In the genomic region with DNA sequence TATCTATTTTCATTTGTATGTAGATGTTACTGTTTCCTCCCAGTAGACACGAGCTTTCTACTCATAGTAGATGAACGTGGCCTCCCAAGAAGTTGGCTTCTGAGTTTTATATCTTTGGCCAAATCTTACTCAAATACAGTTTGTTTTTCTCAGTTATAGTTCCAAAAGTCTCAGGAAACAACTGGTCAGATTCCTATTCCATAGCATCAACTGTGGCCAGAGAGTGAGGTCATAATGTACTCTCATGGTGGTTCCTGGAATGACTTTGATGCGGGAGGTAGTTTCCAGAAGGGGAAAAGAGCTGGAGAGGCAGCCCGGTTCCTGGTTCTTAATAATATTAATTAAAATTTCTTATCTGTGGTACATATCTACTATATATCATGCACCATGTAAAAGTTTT, we compare ENCODE assay signal across 16 cellular contexts.
DNase-seq lines count a peak whose midpoint lies in the region; ATAC-seq, FAIRE-seq and TF ChIP-seq lines count a peak whose summit lies in the region.
"Had no signal": no experiment of that assay in that cellular context is flagged by ENCODE, and none has a peak within 500 bp of the region (broad histone marks: within the 10 kb centered on the region; RNA-seq: fewer than 3 reads in every experiment).

No MANE protein-coding gene starts in this region.

- H3K79me2 ChIP-seq in astrocyte (ENCODE audit: insufficient read depth, low read length) (no peaks in the 10 kb centered on the region), trophoblast cell (ENCODE audit: control insufficient read depth, insufficient read depth, low read length, poor library complexity) (no peaks in the 10 kb centered on the region)

- H3K9me3 ChIP-seq in astrocyte (ENCODE audit: insufficient read depth, low read depth, low read length) (no peaks in the 10 kb centered on the region), trophoblast cell (ENCODE audit: insufficient read depth, low read depth, low read length) (no peaks in the 10 kb centered on the region)
- H3K9me3 ChIP-seq: BLaER1 treated with 17β-estradiol and CSF1 and Interleukin-3, amounts not matched to agents 10 nM and 100 nM had no signal

- no peak overlapping the region for H3K27ac Mint-ChIP-seq in astrocyte (ENCODE audit: unreplicated experiment)
- H3K27ac Mint-ChIP-seq: B cell; CD8-positive, alpha-beta T cell; H9 had no signal

- H3K4me2 ChIP-seq in astrocyte (ENCODE audit: low read length) (no peak overlapping the region), trophoblast cell (ENCODE audit: low read length) (no peak overlapping the region)
- H3K4me2 ChIP-seq: BLaER1 treated with 17β-estradiol and CSF1 and Interleukin-3, amounts not matched to agents 10 nM and 100 nM had no signal

- no peak for ATAC-seq in GM21423 (IDR thresholded peaks at IDR 0.05; ENCODE audit: unreplicated experiment)
- ATAC-seq: CD8-positive, alpha-beta T cell had no signal

- no peak overlapping the region for H2BK5ac ChIP-seq in trophoblast cell (ENCODE audit: low read depth, low read length, poor library complexity)

- no peak overlapping the region for H3K4me3 Mint-ChIP-seq in astrocyte (ENCODE audit: unreplicated experiment)
- H3K4me3 Mint-ChIP-seq: B cell; CD8-positive, alpha-beta T cell; H9 had no signal

- H2BK12ac ChIP-seq in trophoblast cell (ENCODE audit: low read length), result no peak overlapping the region

- no peak overlapping the region for H4K8ac ChIP-seq in trophoblast cell (ENCODE audit: low read depth, low read length)

- peaks cover 2% of the 10 kb centered on the region for H3K4me1 Mint-ChIP-seq in astrocyte (ENCODE audit: low read depth, unreplicated experiment)
- H3K4me1 Mint-ChIP-seq: B cell, H9 had no signal

- no peak for TF ChIP-seq CTCF in astrocyte (IDR thresholded peaks at IDR 0.05; ENCODE audit: insufficient read depth, low read depth, low read length)
- TF ChIP-seq CTCF in fibroblast of pulmonary artery (IDR thresholded peaks at IDR 0.05; ENCODE audit: low read length, missing control alignments), result no peak
- no peak for TF ChIP-seq CTCF in RWPE1 (conservative IDR thresholded peaks at IDR 0.05; ENCODE audit: low read depth)

- H3K27me3 ChIP-seq in astrocyte (ENCODE audit: insufficient read depth, low read length), result no peaks in the 10 kb centered on the region
- H3K27me3 ChIP-seq in trophoblast cell (ENCODE audit: insufficient read depth, low read length), result no peaks in the 10 kb centered on the region
- H3K27me3 ChIP-seq: BLaER1 treated with 17β-estradiol and CSF1 and Interleukin-3, amounts not matched to agents 10 nM and 100 nM had no signal

- no peak overlapping the region for H3K4me3 ChIP-seq in astrocyte (ENCODE audit: insufficient read depth, low read depth, low read length)
- H3K4me3 ChIP-seq in fibroblast of pulmonary artery (replicated peaks; ENCODE audit: low read depth, low read length), result no peak overlapping the region
- H3K4me3 ChIP-seq in trophoblast cell (ENCODE audit: low read depth, low read length), result no peak overlapping the region
- H3K4me3 ChIP-seq: BLaER1 treated with 17β-estradiol and CSF1 and Interleukin-3, amounts not matched to agents 10 nM and 100 nM had no signal

- H3K27me3 Mint-ChIP-seq in astrocyte (ENCODE audit: low read depth, unreplicated experiment), result no peaks in the 10 kb centered on the region
- H3K27me3 Mint-ChIP-seq: B cell had no signal

- no peak overlapping the region for H2BK120ac ChIP-seq in trophoblast cell (ENCODE audit: insufficient read depth, low read length, poor library complexity)

- DNase-seq in astrocyte (ENCODE audit: low read depth), result peak; percentile 10
- peak; percentile 24 for DNase-seq in fibroblast of pulmonary artery (ENCODE audit: low read depth)
- DNase-seq in trophoblast cell, result peak; percentile 33 to 59
- DNase-seq in superior temporal gyrus (ENCODE audit: extremely low spot score), result no peak
- no peak for DNase-seq in ACHN
- no peak for DNase-seq in RWPE1 (ENCODE audit: low spot score)
- DNase-seq: 8988T; Calu3; CD8-positive, alpha-beta T cell; DMS79 treated with DMSO at 0.1 percent for 48 hours; GF-D8; H9 had no signal

- H3K14ac ChIP-seq in trophoblast cell (ENCODE audit: low read length), result no peak overlapping the region

- no peak for FAIRE-seq in astrocyte (lab: Jason Lieb, UNC)
- FAIRE-seq: H1 had no signal

- in situ Hi-C loops in ACHN (cut with HindIII; ENCODE audit: low pct_ligation_motif_present, low pct_unique_long_range_greater_than_20kb, low sequenced_read_pairs), result no loop called here

- no peak overlapping the region for H2AK5ac ChIP-seq in trophoblast cell (ENCODE audit: low read length)

- H3K23ac ChIP-seq in trophoblast cell (ENCODE audit: low read length), result no peak overlapping the region

- H2AFZ ChIP-seq in astrocyte (ENCODE audit: low read depth, low read length) (no peak overlapping the region), trophoblast cell (ENCODE audit: insufficient read depth, low read length, poor library complexity) (no peak overlapping the region)

- CTCF ChIA-PET in RWPE1 (lab: Yijun Ruan, JAX), result interaction anchor here (1.4 to 2.0 kb wide), 2 partner anchors 11 to 124 kb away, joined by 5 read pairs; no protein-coding TSS in a partner anchor

- no peak overlapping the region for H4K91ac ChIP-seq in trophoblast cell (ENCODE audit: low read depth, low read length)

- POLR2A ChIA-PET in RWPE1 (lab: Yijun Ruan, JAX; ENCODE audit: low non-redundant PET), result no interaction called here

- H3K4ac ChIP-seq in trophoblast cell (ENCODE audit: low read depth, low read length), result no peak overlapping the region

- no peak overlapping the region for H4K12ac ChIP-seq in trophoblast cell (ENCODE audit: low read depth, low read length)

- H3K4me1 ChIP-seq in astrocyte (ENCODE audit: insufficient read depth, low read length) (no peaks in the 10 kb centered on the region), trophoblast cell (ENCODE audit: control insufficient read depth in 1 of 2, insufficient read depth in 2 of 2, low read length in 2 of 2) (no peaks in the 10 kb centered on the region)
- H3K4me1 ChIP-seq: BLaER1 treated with 17β-estradiol and CSF1 and Interleukin-3, amounts not matched to agents 10 nM and 100 nM had no signal

- no peak overlapping the region for H3K9ac ChIP-seq in astrocyte (ENCODE audit: low read length)
- H3K9ac ChIP-seq in trophoblast cell (ENCODE audit: low read length), result no peak overlapping the region
- H3K9ac ChIP-seq: BLaER1 treated with 17β-estradiol and CSF1 and Interleukin-3, amounts not matched to agents 10 nM and 100 nM had no signal

- WGBS in trophoblast cell (ENCODE audit: extremely low coverage, insufficient coverage, insufficient read length), result no CpG with 5 or more reads among the region's 4 CpGs

- no peak overlapping the region for H3K18ac ChIP-seq in trophoblast cell (ENCODE audit: low read length)

- no peaks in the 10 kb centered on the region for H3K79me1 ChIP-seq in trophoblast cell (ENCODE audit: low read length)

- H3K36me3 ChIP-seq in astrocyte (ENCODE audit: insufficient read depth, low read length) (no peaks in the 10 kb centered on the region), trophoblast cell (ENCODE audit: control insufficient read depth in 1 of 2, insufficient read depth in 2 of 2, low read length in 2 of 2) (no peaks in the 10 kb centered on the region)
- H3K36me3 ChIP-seq: BLaER1 treated with 17β-estradiol and CSF1 and Interleukin-3, amounts not matched to agents 10 nM and 100 nM had no signal

- H3K27ac ChIP-seq in astrocyte (ENCODE audit: low read depth, low read length) (no peak overlapping the region), trophoblast cell (ENCODE audit: low read depth, low read length) (no peak overlapping the region), RWPE1 (no peak overlapping the region)
- H3K27ac ChIP-seq: BLaER1 treated with 17β-estradiol and CSF1 and Interleukin-3, amounts not matched to agents 10 nM and 100 nM had no signal

- no peaks in the 10 kb centered on the region for H4K20me1 ChIP-seq in astrocyte (ENCODE audit: insufficient read depth, low read length)
- H4K20me1 ChIP-seq: BLaER1 treated with 17β-estradiol and CSF1 and Interleukin-3, amounts not matched to agents 10 nM and 100 nM had no signal

- no peaks in the 10 kb centered on the region for H3K9me3 Mint-ChIP-seq in astrocyte (ENCODE audit: unreplicated experiment)
- H3K9me3 Mint-ChIP-seq: CD8-positive, alpha-beta T cell; H9 had no signal

- H3K36me3 Mint-ChIP-seq in astrocyte (ENCODE audit: low read depth, unreplicated experiment), result no peaks in the 10 kb centered on the region
- H3K36me3 Mint-ChIP-seq: CD8-positive, alpha-beta T cell had no signal

Comparison
In these comparisons a context has a peak if more than half of its experiments do, and no peak if none do; other contexts are left out.
1. DNase-seq: peak in astrocyte (single experiment), fibroblast of pulmonary artery (single experiment) and trophoblast cell (2 of 2); none in superior temporal gyrus (single experiment), ACHN (single experiment) and RWPE1 (single experiment).